10 cellular contexts compared by ENCODE assay signal in genomic region chr9:128899566-128900322, GRCh38. TPM values are rescaled to one million over a fixed set of nuclear protein-coding genes. Genes with fewer than 3 reads are reported as not detected.
DNase-seq lines count a peak whose midpoint lies in the region; ATAC-seq, FAIRE-seq and TF ChIP-seq lines count a peak whose summit lies in the region.
"Had no signal": no experiment of that assay in that cellular context is flagged by ENCODE, and none has a peak within 500 bp of the region (broad histone marks: within the 10 kb centered on the region; RNA-seq: fewer than 3 reads in every experiment).

No MANE protein-coding gene starts in this region.

- no peak overlapping the region for H3K9ac ChIP-seq in HepG2 (ENCODE audit: insufficient read depth, low read depth, low read length)

- 89% methylated on average over 8 of the region's 8 CpGs for WGBS in HepG2 (ENCODE audit: low lambda C conversion rate)

- peak overlapping the region; percentile 80 to 83 for H3K27ac Mint-ChIP-seq in activated naive CD4-positive, alpha-beta T cell treated with anti-CD3 and anti-CD28 coated beads, Interleukin-2, amount 50 U/mL, for 72 hours

- in situ Hi-C loops in HepG2 (cut with HindIII; ENCODE audit: extremely low pct_ligation_motif_present, low pct_unique_long_range_greater_than_20kb): no loop called here

- TF ChIP-seq RAD21 in HepG2 (CRISPR knock-in tag; IDR thresholded peaks at IDR 0.05): no peak

- no peak for TF ChIP-seq CTCF in HepG2 (CRISPR knock-in tag; IDR thresholded peaks at IDR 0.05)

- peaks cover 8% of the 10 kb centered on the region; the same call in 1 of the 2 replicates for H3K4me1 ChIP-seq in HepG2 (ENCODE audit: insufficient read depth, low read length)

- no peaks in the 10 kb centered on the region for H3K9me3 ChIP-seq in HepG2 (ENCODE audit: low read length)

- no peaks in the 10 kb centered on the region for H3K27me3 ChIP-seq in HepG2 (ENCODE audit: control insufficient read depth in 1 of 2, insufficient read depth in 2 of 2, low read length in 2 of 2)

- TF ChIP-seq EP300 in HepG2 (IDR thresholded peaks at IDR 0.05; ENCODE audit: low read depth in 2 of 2, low read length in 2 of 2): no peak
- no peak for TF ChIP-seq EP300 in HepG2 (CRISPR knock-in tag; IDR thresholded peaks at IDR 0.05; ENCODE audit: borderline replicate concordance)

- FAIRE-seq in HepG2 (lab: Jason Lieb, UNC): no peak
- FAIRE-seq: G401.6 had no signal

- TF ChIP-seq POLR2A in HepG2 (IDR thresholded peaks at IDR 0.05; ENCODE audit: insufficient read depth in 1 of 2, low read depth in 2 of 2, low read length in 2 of 2): no peak

- no TSS peak for BruUV-seq in HepG2 (replicated peaks; lab: Mats Ljungman, UMichigan)

- H3K4me2 ChIP-seq in HepG2 (ENCODE audit: low read depth, low read length): no peak overlapping the region

- no peaks in the 10 kb centered on the region for H4K20me1 ChIP-seq in HepG2 (ENCODE audit: insufficient read depth, low read length)

- DNase-seq in stimulated activated CD4-positive, alpha-beta T cell treated with anti-CD3 and anti-CD28 coated beads, Interleukin-1b, Interleukin-23, amount 100 ng/mL, for 48 hours: peak; percentile 21
- no peak for DNase-seq in stimulated activated CD4-positive, alpha-beta T cell treated with anti-CD3 and anti-CD28 coated beads, Interleukin-4, amount 100 ng/mL, for 1 hour
- no peak for DNase-seq in activated naive CD4-positive, alpha-beta T cell treated with anti-CD3 and anti-CD28 coated beads, Interleukin-2, amount 50 U/mL, for 72 hours (ENCODE audit: low spot score in 2 of 2)
- DNase-seq in HepG2 (ENCODE audit: low spot score): no peak
- DNase-seq in NCI-H510A (lab: John Stamatoyannopoulos, UW): no peak
- no peak for DNase-seq in NCI-H1048 (lab: John Stamatoyannopoulos, UW)
- DNase-seq: T-helper 9 cell had no signal

- no peaks in the 10 kb centered on the region for H3K9me3 Mint-ChIP-seq in activated naive CD4-positive, alpha-beta T cell treated with anti-CD3 and anti-CD28 coated beads, Interleukin-2, amount 50 U/mL, for 72 hours

- H2AFZ ChIP-seq in HepG2 (ENCODE audit: low read length): no peak overlapping the region

- H3K27ac ChIP-seq in HepG2 (ENCODE audit: extremely low read length, insufficient read depth, low read length): no peak overlapping the region

- H3K4me3 ChIP-seq in HepG2 (replicated peaks in 1 of 3; ENCODE audit: insufficient read depth in 1 of 3, low read depth in 2 of 3, low read length in 3 of 3): no peak overlapping the region

- CTCF ChIA-PET in HepG2 (lab: Yijun Ruan, JAX; ENCODE audit: low intra/inter-chr PET ratio, low total read pairs): no interaction called here

- peak; percentile 51 to 63 for ATAC-seq in activated naive CD4-positive, alpha-beta T cell treated with anti-CD3 and anti-CD28 coated beads, Interleukin-2, amount 50 U/mL, for 72 hours
- ATAC-seq in HepG2 (peak; percentile 39; the same call in 2 of the 3 replicates), GM21367 (IDR thresholded peaks at IDR 0.05; ENCODE audit: unreplicated experiment) (no peak), HG02798 (IDR thresholded peaks at IDR 0.05; ENCODE audit: poor library complexity, unreplicated experiment) (no peak)

- H3K36me3 ChIP-seq in HepG2 (replicated peaks in 1 of 2; ENCODE audit: control insufficient read depth in 1 of 2, insufficient read depth in 2 of 2, low read length in 2 of 2): peaks cover 7 to 34% of the 10 kb centered on the region in 2 experiments; a peak in 4 of 5 replicates

- H3K79me2 ChIP-seq in HepG2 (ENCODE audit: insufficient read depth, low read length): peaks cover 2% of the 10 kb centered on the region

- no peaks in the 10 kb centered on the region for H3K36me3 Mint-ChIP-seq in activated naive CD4-positive, alpha-beta T cell treated with anti-CD3 and anti-CD28 coated beads, Interleukin-2, amount 50 U/mL, for 72 hours

- intact Hi-C loops in HepG2 (cut with micrococcal nuclease; ENCODE audit: unreplicated experiment): no loop called here

- POLR2A ChIA-PET in HepG2 (lab: Yijun Ruan, JAX): no interaction called here

RNA-seq across cellular contexts. Expression of gene LRRC8A, which starts 17.8 kb away (rescaled TPM):
- total RNA-seq in activated naive CD4-positive, alpha-beta T cell treated with anti-CD3 and anti-CD28 coated beads, Interleukin-2, amount 50 U/mL, for 72 hours: 10 to 100 TPM; 16.3 to 20.9 TPM
- 10.0 and 16.1 TPM in 2 replicates for total RNA-seq in HepG2 (2016; rRNA removed; fragmentation: Illumina TruSeq; extraction: Trizol)
- total RNA-seq in HepG2 (2016; cell fraction: cytosol; rRNA removed; fragmentation: Illumina TruSeq; extraction: Trizol; ENCODE audit: low read depth): 3.1 and 3.7 TPM in 2 replicates
- 8.4 and 15.9 TPM in 2 replicates for total RNA-seq in HepG2 (2016; cell fraction: insoluble cytoplasmic fraction; rRNA removed; fragmentation: Illumina TruSeq; extraction: Trizol)
- total RNA-seq in HepG2 (2016; cell fraction: membrane; rRNA removed; fragmentation: Illumina TruSeq; extraction: Trizol): 12.4 and 13.1 TPM in 2 replicates
- total RNA-seq in HepG2 (2016; cell fraction: nucleus; rRNA removed; fragmentation: Illumina TruSeq; extraction: Trizol): 13.9 and 14.0 TPM in 2 replicates
- polyA plus RNA-seq in HepG2 (2011; rRNA removed): 40.6 and 44.8 TPM in 2 replicates
- polyA plus RNA-seq in HepG2 (2011; cell fraction: cytosol; rRNA removed): 38.4 and 46.2 TPM in 2 replicates
- 29.0 and 30.1 TPM in 2 replicates for polyA plus RNA-seq in HepG2 (2011; cell fraction: nucleus; rRNA removed)
- polyA plus RNA-seq in HepG2 (2012): 15.7 and 19.9 TPM in 2 replicates
- 2.4 and 2.7 TPM in 2 replicates for polyA plus RNA-seq in HepG2 (2016; cell fraction: cytosol; fragmentation: Illumina TruSeq; extraction: Trizol; ENCODE audit: low read depth)
- polyA plus RNA-seq in HepG2 (2016; cell fraction: insoluble cytoplasmic fraction; fragmentation: Illumina TruSeq; extraction: Trizol; ENCODE audit: low read depth): 9.1 and 10.7 TPM in 2 replicates
- polyA plus RNA-seq in HepG2 (2016; cell fraction: membrane; fragmentation: Illumina TruSeq; extraction: Trizol; ENCODE audit: low read depth): 9.0 and 9.9 TPM in 2 replicates
- polyA plus RNA-seq in HepG2 (2016; cell fraction: nucleus; fragmentation: Illumina TruSeq; extraction: Trizol; ENCODE audit: insufficient read depth, low read depth): 19.9 and 20.5 TPM in 2 replicates
- polyA minus RNA-seq in HepG2 (2011; rRNA and poly(A)+ RNA removed; ENCODE audit: low replicate concordance): 77.3 and 88.9 TPM in 2 replicates
- 24.8 and 26.8 TPM in 2 replicates for polyA minus RNA-seq in HepG2 (2011; cell fraction: cytosol; rRNA and poly(A)+ RNA removed)
- polyA minus RNA-seq in HepG2 (2011; cell fraction: nucleus; rRNA and poly(A)+ RNA removed): 14.4 TPM in 2 replicates

RNA-seq across cellular contexts. Expression of gene KYAT1, which starts 18.0 kb away (rescaled TPM):
- total RNA-seq in activated naive CD4-positive, alpha-beta T cell treated with anti-CD3 and anti-CD28 coated beads, Interleukin-2, amount 50 U/mL, for 72 hours: 10 to 100 TPM; 19.9 to 49.0 TPM
- total RNA-seq in HepG2 (2016; rRNA removed; fragmentation: Illumina TruSeq; extraction: Trizol): 5.6 and 9.2 TPM in 2 replicates
- 2.0 and 2.8 TPM in 2 replicates for total RNA-seq in HepG2 (2016; cell fraction: cytosol; rRNA removed; fragmentation: Illumina TruSeq; extraction: Trizol; ENCODE audit: low read depth)
- 6.1 and 10.3 TPM in 2 replicates for total RNA-seq in HepG2 (2016; cell fraction: insoluble cytoplasmic fraction; rRNA removed; fragmentation: Illumina TruSeq; extraction: Trizol)
- 3.5 and 4.0 TPM in 2 replicates for total RNA-seq in HepG2 (2016; cell fraction: membrane; rRNA removed; fragmentation: Illumina TruSeq; extraction: Trizol)
- 13.5 and 14.4 TPM in 2 replicates for total RNA-seq in HepG2 (2016; cell fraction: nucleus; rRNA removed; fragmentation: Illumina TruSeq; extraction: Trizol)
- polyA plus RNA-seq in HepG2 (2011; rRNA removed): 46.5 and 58.4 TPM in 2 replicates
- polyA plus RNA-seq in HepG2 (2011; cell fraction: cytosol; rRNA removed): 22.3 and 28.7 TPM in 2 replicates
- 274 and 317 TPM in 2 replicates for polyA plus RNA-seq in HepG2 (2011; cell fraction: nucleus; rRNA removed)
- polyA plus RNA-seq in HepG2 (2012): 22.3 and 32.9 TPM in 2 replicates
- 1.4 and 1.9 TPM in 2 replicates for polyA plus RNA-seq in HepG2 (2016; cell fraction: cytosol; fragmentation: Illumina TruSeq; extraction: Trizol; ENCODE audit: low read depth)
- polyA plus RNA-seq in HepG2 (2016; cell fraction: insoluble cytoplasmic fraction; fragmentation: Illumina TruSeq; extraction: Trizol; ENCODE audit: low read depth): 4.9 and 6.1 TPM in 2 replicates
- polyA plus RNA-seq in HepG2 (2016; cell fraction: membrane; fragmentation: Illumina TruSeq; extraction: Trizol; ENCODE audit: low read depth): 1.7 and 2.4 TPM in 2 replicates
- polyA plus RNA-seq in HepG2 (2016; cell fraction: nucleus; fragmentation: Illumina TruSeq; extraction: Trizol; ENCODE audit: insufficient read depth, low read depth): 34.5 and 36.6 TPM in 2 replicates
- polyA minus RNA-seq in HepG2 (2011; rRNA and poly(A)+ RNA removed; ENCODE audit: low replicate concordance): 38.2 and 47.2 TPM in 2 replicates
- 9.3 and 15.4 TPM in 2 replicates for polyA minus RNA-seq in HepG2 (2011; cell fraction: cytosol; rRNA and poly(A)+ RNA removed)
- polyA minus RNA-seq in HepG2 (2011; cell fraction: nucleus; rRNA and poly(A)+ RNA removed): 48.0 and 50.7 TPM in 2 replicates

RNA-seq across cellular contexts. Expression of gene PHYHD1, which starts 21.0 kb away (rescaled TPM):
- under 1 TPM; 0.54 to 0.64 TPM for total RNA-seq in activated naive CD4-positive, alpha-beta T cell treated with anti-CD3 and anti-CD28 coated beads, Interleukin-2, amount 50 U/mL, for 72 hours
- total RNA-seq in HepG2 (2016; rRNA removed; fragmentation: Illumina TruSeq; extraction: Trizol): 10.6 and 12.3 TPM in 2 replicates
- 3.5 and 4.7 TPM in 2 replicates for total RNA-seq in HepG2 (2016; cell fraction: cytosol; rRNA removed; fragmentation: Illumina TruSeq; extraction: Trizol; ENCODE audit: low read depth)
- total RNA-seq in HepG2 (2016; cell fraction: insoluble cytoplasmic fraction; rRNA removed; fragmentation: Illumina TruSeq; extraction: Trizol): 10.3 and 13.2 TPM in 2 replicates
- 4.2 and 5.2 TPM in 2 replicates for total RNA-seq in HepG2 (2016; cell fraction: membrane; rRNA removed; fragmentation: Illumina TruSeq; extraction: Trizol)
- 5.8 and 8.2 TPM in 2 replicates for total RNA-seq in HepG2 (2016; cell fraction: nucleus; rRNA removed; fragmentation: Illumina TruSeq; extraction: Trizol)
- 19.6 and 25.3 TPM in 2 replicates for polyA plus RNA-seq in HepG2 (2011; rRNA removed)
- 12.8 and 20.7 TPM in 2 replicates for polyA plus RNA-seq in HepG2 (2011; cell fraction: cytosol; rRNA removed)
- polyA plus RNA-seq in HepG2 (2011; cell fraction: nucleus; rRNA removed): 28.7 and 34.3 TPM in 2 replicates
- polyA plus RNA-seq in HepG2 (2012): 9.6 and 13.5 TPM in 2 replicates
- polyA plus RNA-seq in HepG2 (2016; cell fraction: cytosol; fragmentation: Illumina TruSeq; extraction: Trizol; ENCODE audit: low read depth): 7.3 and 8.5 TPM in 2 replicates
- polyA plus RNA-seq in HepG2 (2016; cell fraction: insoluble cytoplasmic fraction; fragmentation: Illumina TruSeq; extraction: Trizol; ENCODE audit: low read depth): 21.0 and 23.6 TPM in 2 replicates
- polyA plus RNA-seq in HepG2 (2016; cell fraction: membrane; fragmentation: Illumina TruSeq; extraction: Trizol; ENCODE audit: low read depth): 8.2 and 8.9 TPM in 2 replicates
- 16.5 and 23.5 TPM in 2 replicates for polyA plus RNA-seq in HepG2 (2016; cell fraction: nucleus; fragmentation: Illumina TruSeq; extraction: Trizol; ENCODE audit: insufficient read depth, low read depth)
- 0.89 and 32.1 TPM in 2 replicates for polyA minus RNA-seq in HepG2 (2011; rRNA and poly(A)+ RNA removed; ENCODE audit: low replicate concordance)
- polyA minus RNA-seq in HepG2 (2011; cell fraction: cytosol; rRNA and poly(A)+ RNA removed): 12.7 and 13.2 TPM in 2 replicates
- 10.7 and 15.2 TPM in 2 replicates for polyA minus RNA-seq in HepG2 (2011; cell fraction: nucleus; rRNA and poly(A)+ RNA removed)

RNA-seq across cellular contexts. Expression of gene DOLK, which starts 47.7 kb away (rescaled TPM):
- total RNA-seq in activated naive CD4-positive, alpha-beta T cell treated with anti-CD3 and anti-CD28 coated beads, Interleukin-2, amount 50 U/mL, for 72 hours: 1 to 10 TPM; 5.1 to 5.6 TPM
- total RNA-seq in HepG2 (2016; rRNA removed; fragmentation: Illumina TruSeq; extraction: Trizol): 10.3 and 18.7 TPM in 2 replicates
- 3.1 and 3.7 TPM in 2 replicates for total RNA-seq in HepG2 (2016; cell fraction: cytosol; rRNA removed; fragmentation: Illumina TruSeq; extraction: Trizol; ENCODE audit: low read depth)
- total RNA-seq in HepG2 (2016; cell fraction: insoluble cytoplasmic fraction; rRNA removed; fragmentation: Illumina TruSeq; extraction: Trizol): 11.0 and 19.4 TPM in 2 replicates
- total RNA-seq in HepG2 (2016; cell fraction: membrane; rRNA removed; fragmentation: Illumina TruSeq; extraction: Trizol): 7.5 and 9.2 TPM in 2 replicates
- total RNA-seq in HepG2 (2016; cell fraction: nucleus; rRNA removed; fragmentation: Illumina TruSeq; extraction: Trizol): 18.0 and 18.2 TPM in 2 replicates
- polyA plus RNA-seq in HepG2 (2011; rRNA removed): 15.4 and 19.2 TPM in 2 replicates
- 20.0 and 23.0 TPM in 2 replicates for polyA plus RNA-seq in HepG2 (2011; cell fraction: cytosol; rRNA removed)
- 7.1 TPM in 2 replicates for polyA plus RNA-seq in HepG2 (2011; cell fraction: nucleus; rRNA removed)
- 10.1 and 10.3 TPM in 2 replicates for polyA plus RNA-seq in HepG2 (2012)
- 2.6 and 4.0 TPM in 2 replicates for polyA plus RNA-seq in HepG2 (2016; cell fraction: cytosol; fragmentation: Illumina TruSeq; extraction: Trizol; ENCODE audit: low read depth)
- polyA plus RNA-seq in HepG2 (2016; cell fraction: insoluble cytoplasmic fraction; fragmentation: Illumina TruSeq; extraction: Trizol; ENCODE audit: low read depth): 10.6 and 11.1 TPM in 2 replicates
- 5.2 and 6.9 TPM in 2 replicates for polyA plus RNA-seq in HepG2 (2016; cell fraction: membrane; fragmentation: Illumina TruSeq; extraction: Trizol; ENCODE audit: low read depth)
- polyA plus RNA-seq in HepG2 (2016; cell fraction: nucleus; fragmentation: Illumina TruSeq; extraction: Trizol; ENCODE audit: insufficient read depth, low read depth): 23.1 and 24.2 TPM in 2 replicates
- 61.1 and 98.9 TPM in 2 replicates for polyA minus RNA-seq in HepG2 (2011; rRNA and poly(A)+ RNA removed; ENCODE audit: low replicate concordance)
- 10.9 and 12.8 TPM in 2 replicates for polyA minus RNA-seq in HepG2 (2011; cell fraction: cytosol; rRNA and poly(A)+ RNA removed)
- polyA minus RNA-seq in HepG2 (2011; cell fraction: nucleus; rRNA and poly(A)+ RNA removed): 16.7 and 17.8 TPM in 2 replicates

RNA-seq across cellular contexts. Expression of gene NUP188, which starts 47.8 kb away (rescaled TPM):
- total RNA-seq in activated naive CD4-positive, alpha-beta T cell treated with anti-CD3 and anti-CD28 coated beads, Interleukin-2, amount 50 U/mL, for 72 hours: 100 to 1,000 TPM; 110 to 123 TPM
- total RNA-seq in HepG2 (2016; rRNA removed; fragmentation: Illumina TruSeq; extraction: Trizol): 38.5 and 54.1 TPM in 2 replicates
- 8.2 and 12.6 TPM in 2 replicates for total RNA-seq in HepG2 (2016; cell fraction: cytosol; rRNA removed; fragmentation: Illumina TruSeq; extraction: Trizol; ENCODE audit: low read depth)
- 35.5 and 47.1 TPM in 2 replicates for total RNA-seq in HepG2 (2016; cell fraction: insoluble cytoplasmic fraction; rRNA removed; fragmentation: Illumina TruSeq; extraction: Trizol)
- total RNA-seq in HepG2 (2016; cell fraction: membrane; rRNA removed; fragmentation: Illumina TruSeq; extraction: Trizol): 10.3 and 12.4 TPM in 2 replicates
- 52.4 and 56.0 TPM in 2 replicates for total RNA-seq in HepG2 (2016; cell fraction: nucleus; rRNA removed; fragmentation: Illumina TruSeq; extraction: Trizol)
- polyA plus RNA-seq in HepG2 (2011; rRNA removed): 28.0 and 31.5 TPM in 2 replicates
- polyA plus RNA-seq in HepG2 (2011; cell fraction: cytosol; rRNA removed): 30.7 and 31.2 TPM in 2 replicates
- polyA plus RNA-seq in HepG2 (2011; cell fraction: nucleus; rRNA removed): 80.5 and 92.3 TPM in 2 replicates
- polyA plus RNA-seq in HepG2 (2012): 31.1 and 32.6 TPM in 2 replicates
- 1.6 and 2.1 TPM in 2 replicates for polyA plus RNA-seq in HepG2 (2016; cell fraction: cytosol; fragmentation: Illumina TruSeq; extraction: Trizol; ENCODE audit: low read depth)
- polyA plus RNA-seq in HepG2 (2016; cell fraction: insoluble cytoplasmic fraction; fragmentation: Illumina TruSeq; extraction: Trizol; ENCODE audit: low read depth): 27.2 and 38.0 TPM in 2 replicates
- 3.8 and 4.7 TPM in 2 replicates for polyA plus RNA-seq in HepG2 (2016; cell fraction: membrane; fragmentation: Illumina TruSeq; extraction: Trizol; ENCODE audit: low read depth)
- polyA plus RNA-seq in HepG2 (2016; cell fraction: nucleus; fragmentation: Illumina TruSeq; extraction: Trizol; ENCODE audit: insufficient read depth, low read depth): 55.8 and 60.8 TPM in 2 replicates
- 177 and 560 TPM in 2 replicates for polyA minus RNA-seq in HepG2 (2011; rRNA and poly(A)+ RNA removed; ENCODE audit: low replicate concordance)
- polyA minus RNA-seq in HepG2 (2011; cell fraction: cytosol; rRNA and poly(A)+ RNA removed): 51.6 and 71.1 TPM in 2 replicates
- 71.8 and 93.1 TPM in 2 replicates for polyA minus RNA-seq in HepG2 (2011; cell fraction: nucleus; rRNA and poly(A)+ RNA removed)

Comparison
In these comparisons a context has a peak if more than half of its experiments do, and no peak if none do; other contexts are left out.
1. ATAC-seq: peak in activated naive CD4-positive, alpha-beta T cell treated with anti-CD3 and anti-CD28 coated beads, Interleukin-2, amount 50 U/mL, for 72 hours (2 of 2) and HepG2 (single experiment); none in GM21367 (single experiment) and HG02798 (single experiment).